9 cellular contexts compared by ENCODE assay signal in genomic region chrX:151879856-151880255, GRCh38. TPM values are rescaled to one million over a fixed set of nuclear protein-coding genes. Genes with fewer than 3 reads are reported as not detected.
"Had no signal": no experiment of that assay in that cellular context is flagged by ENCODE, and none has a peak within 500 bp of the region (broad histone marks: within the 10 kb centered on the region; RNA-seq: fewer than 3 reads in every experiment).

No MANE protein-coding gene starts in this region.

- H3K27ac ChIP-seq: GM23248 had no signal

- H3K4me3 ChIP-seq: GM23248, GM23338, HAP-1 had no signal

- H3K36me3 ChIP-seq: HAP-1 had no signal

- H3K9me3 ChIP-seq: HAP-1 had no signal

- DNase-seq: GM23248, GOT3, H7, H9, HCEC 1CT, HFFc6 had no signal

- H3K4me1 ChIP-seq: HAP-1 had no signal

RNA-seq across cellular contexts. Expression of gene MAGEA4, which starts 32.8 kb away (rescaled TPM):
- total RNA-seq: GM23248, H4, HFFc6 had no signal
- polyA plus RNA-seq: GM23248 had no signal
